ENCODE assay signal across 1 cellular context in genomic region chr11:72321381-72321996, GRCh38.
TF ChIP-seq lines count a peak whose summit lies in the region.

No MANE protein-coding gene starts in this region.

TF ChIP-seq in SK-N-SH treated with all-trans-retinoic acid at 6 μM for 48 hours, 23 proteins besides CTCF, POLR2A, EP300 and RAD21 (continued from another document):
- TF ChIP-seq PATZ1 (CRISPR knock-in tag; IDR thresholded peaks at IDR 0.05; ENCODE audit: borderline replicate concordance): peak; percentile 52; the same call in 1 of the 2 replicates
- no peak; the same call in 1 of the 2 replicates for TF ChIP-seq OSR1 (CRISPR knock-in tag; IDR thresholded peaks at IDR 0.05)
- 0 out of 2 replicates have a peak, but pooled peaks have one; percentile 3 for TF ChIP-seq GLIS3 (CRISPR knock-in tag; IDR thresholded peaks at IDR 0.05)
- TF ChIP-seq BACH2 (CRISPR knock-in tag; IDR thresholded peaks at IDR 0.05; ENCODE audit: borderline replicate concordance): peak; percentile 5; the same call in 1 of the 2 replicates
- peak; percentile 25; the same call in 1 of the 2 replicates for TF ChIP-seq CSDC2 (CRISPR knock-in tag; IDR thresholded peaks at IDR 0.05)
- TF ChIP-seq ISL1 (CRISPR knock-in tag; IDR thresholded peaks at IDR 0.05): peak; percentile 95
- peak; percentile 18; the same call in 1 of the 2 replicates for TF ChIP-seq ZNF70 (CRISPR knock-in tag; IDR thresholded peaks at IDR 0.05)
- TF ChIP-seq RARB (CRISPR knock-in tag; IDR thresholded peaks at IDR 0.05): no peak
- TF ChIP-seq TSHZ2 (CRISPR knock-in tag; IDR thresholded peaks at IDR 0.05): peak; percentile 99
- no peak for TF ChIP-seq SNAI2 (CRISPR knock-in tag; IDR thresholded peaks at IDR 0.05)
- TF ChIP-seq ZNF8 (CRISPR knock-in tag; IDR thresholded peaks at IDR 0.05): peak; percentile 54; the same call in 1 of the 2 replicates
- TF ChIP-seq ZFP30 (CRISPR knock-in tag; IDR thresholded peaks at IDR 0.05): no peak
- TF ChIP-seq ZNF565 (CRISPR knock-in tag; conservative IDR thresholded peaks at IDR 0.05; ENCODE audit: low read depth): no peak; the same call in 1 of the 2 replicates
- 0 out of 2 replicates have a peak, but pooled peaks have one; percentile 31 for TF ChIP-seq TOX (CRISPR knock-in tag; IDR thresholded peaks at IDR 0.05; ENCODE audit: borderline replicate concordance)
- peak; percentile 92 for TF ChIP-seq TCF4 (CRISPR knock-in tag; IDR thresholded peaks at IDR 0.05; ENCODE audit: borderline replicate concordance)
